10 cellular contexts compared by ENCODE assay signal in genomic region chr6:56914791-56915658, GRCh38. TPM values are rescaled to one million over a fixed set of nuclear protein-coding genes. Genes with fewer than 3 reads are reported as not detected.
DNase-seq lines count a peak whose midpoint lies in the region; ATAC-seq lines count a peak whose summit lies in the region.
"Had no signal": no experiment of that assay in that cellular context is flagged by ENCODE, and none has a peak within 500 bp of the region (broad histone marks: within the 10 kb centered on the region; RNA-seq: fewer than 3 reads in every experiment).

No MANE protein-coding gene starts in this region.

- H3K4me3 Mint-ChIP-seq in activated CD4-positive, alpha-beta T cell treated with anti-CD3 and anti-CD28 coated beads for 36 hours: no peak overlapping the region
- H3K4me3 Mint-ChIP-seq: T-helper 17 cell had no signal

- POLR2A ChIA-PET in activated CD4-positive, alpha-beta T cell treated with anti-CD3 and anti-CD28 coated beads for 36 hours (lab: Charles Lee): no interaction called here

- H3K36me3 Mint-ChIP-seq in activated CD4-positive, alpha-beta T cell treated with anti-CD3 and anti-CD28 coated beads for 36 hours (ENCODE audit: low read depth): no peaks in the 10 kb centered on the region

- no peak overlapping the region for H3K27ac Mint-ChIP-seq in activated CD4-positive, alpha-beta T cell treated with anti-CD3 and anti-CD28 coated beads for 36 hours
- H3K27ac Mint-ChIP-seq: T-helper 17 cell had no signal

- H3K9me3 Mint-ChIP-seq in activated CD4-positive, alpha-beta T cell treated with anti-CD3 and anti-CD28 coated beads for 36 hours (ENCODE audit: low read depth): no peaks in the 10 kb centered on the region

- DNase-seq in activated CD4-positive, alpha-beta T cell treated with anti-CD3 and anti-CD28 coated beads for 48 hours: peak; percentile 4
- no peak for DNase-seq in activated CD4-positive, alpha-beta T cell treated with anti-CD3 and anti-CD28 coated beads for 36 hours
- DNase-seq in NCI-H2227 treated with DMSO at 0.1 percent for 48 hours (lab: John Stamatoyannopoulos, UW) (peak; percentile 87), fibroblast of peridontal ligament (ENCODE audit: extremely low read depth) (peak; percentile 62), superior temporal gyrus (ENCODE audit: extremely low spot score) (peak; percentile 76), DMS114 treated with DMSO at 0.1 percent for 48 hours (lab: John Stamatoyannopoulos, UW; ENCODE audit: unreplicated experiment) (no peak), DMS153 treated with DMSO at 0.1 percent for 48 hours (lab: John Stamatoyannopoulos, UW; ENCODE audit: unreplicated experiment) (no peak)
- DNase-seq: left lung, T-helper 17 cell had no signal

- peaks cover 7% of the 10 kb centered on the region for H3K27me3 Mint-ChIP-seq in activated CD4-positive, alpha-beta T cell treated with anti-CD3 and anti-CD28 coated beads for 36 hours
- H3K27me3 Mint-ChIP-seq: T-helper 17 cell had no signal

- H3K4me1 Mint-ChIP-seq in activated CD4-positive, alpha-beta T cell treated with anti-CD3 and anti-CD28 coated beads for 36 hours: no peaks in the 10 kb centered on the region
- H3K4me1 Mint-ChIP-seq: T-helper 17 cell had no signal

- CTCF ChIA-PET in activated CD4-positive, alpha-beta T cell treated with anti-CD3 and anti-CD28 coated beads for 36 hours (lab: Charles Lee): interaction anchor here (0.6 to 1.0 kb wide), 2 partner anchors 10 to 12 kb away, joined by 3 read pairs; no protein-coding TSS in a partner anchor

- ATAC-seq in activated CD4-positive, alpha-beta T cell treated with anti-CD3 and anti-CD28 coated beads for 36 hours: no peak
- no peak for ATAC-seq in HG03175 (IDR thresholded peaks at IDR 0.05; ENCODE audit: unreplicated experiment)
- ATAC-seq: left lung, T-helper 17 cell had no signal

- intact Hi-C loops in activated CD4-positive, alpha-beta T cell treated with anti-CD3 and anti-CD28 coated beads for 36 hours (cut with DNase I, micrococcal nuclease): no loop called here

RNA-seq across cellular contexts. Expression of gene BEND6, which starts 39.9 kb away (rescaled TPM):
- not detected for total RNA-seq in activated CD4-positive, alpha-beta T cell treated with anti-CD3 and anti-CD28 coated beads for 36 hours
- total RNA-seq: T-helper 17 cell had no signal

Comparison
In these comparisons a context has a peak if more than half of its experiments do, and no peak if none do; other contexts are left out.
1. DNase-seq: peak in activated CD4-positive, alpha-beta T cell treated with anti-CD3 and anti-CD28 coated beads for 48 hours (single experiment), NCI-H2227 treated with DMSO at 0.1 percent for 48 hours (single experiment), fibroblast of peridontal ligament (single experiment) and superior temporal gyrus (single experiment); none in activated CD4-positive, alpha-beta T cell treated with anti-CD3 and anti-CD28 coated beads for 36 hours (single experiment), DMS114 treated with DMSO at 0.1 percent for 48 hours (single experiment) and DMS153 treated with DMSO at 0.1 percent for 48 hours (single experiment).